32 cellular contexts compared by ENCODE assay signal in genomic region chr1:184811439-184812111, GRCh38. TPM values are rescaled to one million over a fixed set of nuclear protein-coding genes. Genes with fewer than 3 reads are reported as not detected.
DNase-seq lines count a peak whose midpoint lies in the region; ATAC-seq and TF ChIP-seq lines count a peak whose summit lies in the region.
"Had no signal": no experiment of that assay in that cellular context is flagged by ENCODE, and none has a peak within 500 bp of the region (broad histone marks: within the 10 kb centered on the region; RNA-seq: fewer than 3 reads in every experiment).

No MANE protein-coding gene starts in this region.

- no peak for TF ChIP-seq EP300 in sigmoid colon (IDR thresholded peaks at IDR 0.05)
- TF ChIP-seq EP300 in transverse colon (IDR thresholded peaks at IDR 0.05; ENCODE audit: low read depth): no peak

- H3K4me1 ChIP-seq in left ventricle myocardium inferior (peaks cover 24% of the 10 kb centered on the region), sigmoid colon (peaks cover 0 to 49% (median 37%) of the 10 kb centered on the region in 4 donors), transverse colon (peaks cover 0 to 16% (median 3%) of the 10 kb centered on the region in 4 donors)

- no peaks in the 10 kb centered on the region for H3K27me3 Mint-ChIP-seq in central memory CD8-positive, alpha-beta T cell
- H3K27me3 Mint-ChIP-seq: activated naive CD4-positive, alpha-beta T cell treated with anti-CD3 and anti-CD28 coated beads, Interleukin-2, amount 50 U/mL, for 24 hours; B cell; stimulated activated naive CD8-positive, alpha-beta T cell treated with anti-CD3 and anti-CD28 coated beads, Interleukin-15, amount 100 ng/mL, for 72 hours had no signal

- no peaks in the 10 kb centered on the region for H3K27me3 ChIP-seq in left ventricle myocardium inferior (ENCODE audit: low read depth)
- H3K27me3 ChIP-seq in sigmoid colon: no peaks in the 10 kb centered on the region
- H3K27me3 ChIP-seq in transverse colon: no peaks in the 10 kb centered on the region
- H3K27me3 ChIP-seq: spleen, upper lobe of left lung had no signal

- no peaks in the 10 kb centered on the region for H3K4me1 Mint-ChIP-seq in central memory CD8-positive, alpha-beta T cell
- H3K4me1 Mint-ChIP-seq: activated naive CD4-positive, alpha-beta T cell treated with anti-CD3 and anti-CD28 coated beads, Interleukin-2, amount 50 U/mL, for 24 hours; B cell; nephron progenitor cell; stimulated activated naive CD8-positive, alpha-beta T cell treated with anti-CD3 and anti-CD28 coated beads, Interleukin-15, amount 100 ng/mL, for 72 hours had no signal

- H3K27ac ChIP-seq in left ventricle myocardium inferior (replicated peaks) (peak overlapping the region; percentile 74), sigmoid colon (peak overlapping the region; percentile 68 to 81 (median 74)), transverse colon (peak overlapping the region; percentile 39 to 78 (median 63))
- H3K27ac ChIP-seq: spleen, upper lobe of left lung, WERI-Rb-1 had no signal

- H3K9me3 Mint-ChIP-seq in central memory CD8-positive, alpha-beta T cell: no peaks in the 10 kb centered on the region
- H3K9me3 Mint-ChIP-seq: activated naive CD4-positive, alpha-beta T cell treated with anti-CD3 and anti-CD28 coated beads, Interleukin-2, amount 50 U/mL, for 24 hours; CD8-positive, alpha-beta T cell; stimulated activated naive CD8-positive, alpha-beta T cell treated with anti-CD3 and anti-CD28 coated beads, Interleukin-15, amount 100 ng/mL, for 72 hours had no signal

- H3K9me3 ChIP-seq in left ventricle myocardium inferior (replicated peaks) (no peaks in the 10 kb centered on the region), sigmoid colon (no peaks in the 10 kb centered on the region), transverse colon (no peaks in the 10 kb centered on the region)
- H3K9me3 ChIP-seq: upper lobe of left lung had no signal

- peaks cover 67% of the 10 kb centered on the region for H3K36me3 ChIP-seq in left ventricle myocardium inferior
- H3K36me3 ChIP-seq in sigmoid colon: peaks cover 0 to 39% (median 6%) of the 10 kb centered on the region in 4 donors
- H3K36me3 ChIP-seq in transverse colon: no peaks in the 10 kb centered on the region
- H3K36me3 ChIP-seq: upper lobe of left lung, WERI-Rb-1 had no signal

- TF ChIP-seq POLR2A in sigmoid colon (IDR thresholded peaks at IDR 0.05) (no peak), transverse colon (IDR thresholded peaks at IDR 0.05) (no peak)

- no peak for ATAC-seq in central memory CD8-positive, alpha-beta T cell (replicated peaks; ENCODE audit: extremely low read depth, poor library complexity, severe bottlenecking)
- ATAC-seq in HG02885 (IDR thresholded peaks at IDR 0.05; ENCODE audit: poor library complexity, unreplicated experiment): no peak
- ATAC-seq: CD8-positive, alpha-beta T cell; PC-3; stimulated activated naive CD8-positive, alpha-beta T cell treated with anti-CD3 and anti-CD28 coated beads, Interleukin-15, amount 100 ng/mL, for 72 hours had no signal

- in situ Hi-C loops in transverse colon (cut with MboI; ENCODE audit: low pct_ligation_motif_present in 1 of 4, low pct_unique_long_range_greater_than_20kb in 1 of 4, low sequenced_read_pairs in 3 of 4): loop anchor here (25.0 kb wide), 2 partner anchors 351 to 876 kb away; partner anchors contain the start of genes SWT1 (in 3 of the 4) and TRMT1L (in 3 of the 4)
- in situ Hi-C loops in KBM-7 (cut with MboI; ENCODE audit: low pct_unique_long_range_greater_than_20kb, low sequenced_read_pairs): no loop called here

- H3K4me3 ChIP-seq in left ventricle myocardium inferior: peak overlapping the region; percentile 7
- H3K4me3 ChIP-seq in sigmoid colon: no peak overlapping the region
- no peak overlapping the region for H3K4me3 ChIP-seq in transverse colon
- H3K4me3 ChIP-seq: spleen, upper lobe of left lung had no signal

- no peak for TF ChIP-seq CTCF in left ventricle myocardium inferior (IDR thresholded peaks at IDR 0.05; ENCODE audit: borderline replicate concordance)
- no peak for TF ChIP-seq CTCF in sigmoid colon (IDR thresholded peaks at IDR 0.05)
- TF ChIP-seq CTCF in transverse colon (IDR thresholded peaks at IDR 0.05): no peak

- H3K4me3 Mint-ChIP-seq in central memory CD8-positive, alpha-beta T cell: no peak overlapping the region
- H3K4me3 Mint-ChIP-seq: activated naive CD4-positive, alpha-beta T cell treated with anti-CD3 and anti-CD28 coated beads, Interleukin-2, amount 50 U/mL, for 24 hours; B cell; CD8-positive, alpha-beta T cell; nephron progenitor cell; stimulated activated naive CD8-positive, alpha-beta T cell treated with anti-CD3 and anti-CD28 coated beads, Interleukin-15, amount 100 ng/mL, for 72 hours had no signal

- peaks cover 29% of the 10 kb centered on the region for H3K36me3 Mint-ChIP-seq in central memory CD8-positive, alpha-beta T cell (ENCODE audit: insufficient read depth)
- H3K36me3 Mint-ChIP-seq: activated naive CD4-positive, alpha-beta T cell treated with anti-CD3 and anti-CD28 coated beads, Interleukin-2, amount 50 U/mL, for 24 hours; CD8-positive, alpha-beta T cell had no signal

- H3K27ac Mint-ChIP-seq in central memory CD8-positive, alpha-beta T cell (ENCODE audit: low read depth): peak overlapping the region; percentile 61
- H3K27ac Mint-ChIP-seq: activated naive CD4-positive, alpha-beta T cell treated with anti-CD3 and anti-CD28 coated beads, Interleukin-2, amount 50 U/mL, for 24 hours; B cell; CD8-positive, alpha-beta T cell; nephron progenitor cell; stimulated activated naive CD8-positive, alpha-beta T cell treated with anti-CD3 and anti-CD28 coated beads, Interleukin-15, amount 100 ng/mL, for 72 hours had no signal

- intact Hi-C loops in left ventricle myocardium inferior (cut with micrococcal nuclease): no loop called here
- intact Hi-C loops in sigmoid colon (cut with DNase I): no loop called here
- intact Hi-C loops in transverse colon (cut with DNase I; ENCODE audit: low total_unique reads): no loop called here

- no peak for DNase-seq in central memory CD8-positive, alpha-beta T cell (ENCODE audit: low spot score in 2 of 2)
- DNase-seq in left ventricle myocardium inferior (peak; percentile 47), sigmoid colon (peak; percentile 81), transverse colon (no peak), mesenteric fat pad (ENCODE audit: low spot score) (no peak), KBM-7 (no peak)
- DNase-seq: activated CD4-positive, alpha-beta T cell treated with anti-CD3 and anti-CD28 coated beads for 48 hours; amygdala; CD8-positive, alpha-beta T cell; effector memory CD4-positive, alpha-beta T cell; HCEC 1CT; head of caudate nucleus; kidney; MM.1S; NCI-H1930; NCI-H2171 treated with DMSO at 0.1 percent for 48 hours; NCI-H510A treated with DMSO at 0.1 percent for 48 hours; nephron progenitor cell; NK-92 treated with Interleukin-12 subunit alpha and Interleukin-12 subunit beta, amount 100 ng/mL, for 24 hours; PC-3; retina; SHP77; spleen; stimulated activated CD4-positive, alpha-beta T cell treated with anti-CD3 and anti-CD28 coated beads, Interleukin-2, amount 100 ng/mL, for 24 hours; stimulated activated CD8-positive, alpha-beta memory T cell treated with anti-CD3 and anti-CD28 coated beads, Interleukin-4, amount 100 ng/mL, for 48 hours; stimulated activated naive CD8-positive, alpha-beta T cell treated with anti-CD3 and anti-CD28 coated beads, Interleukin-15, amount 100 ng/mL, for 72 hours; T-helper 9 cell; WERI-Rb-1 had no signal

- 92 to 97% methylated on average over 19 of the region's 19 CpGs for WGBS in sigmoid colon, 2 donors
- WGBS in transverse colon (ENCODE audit: low coverage in 1 of 2), 2 donors: 84 to 94% methylated on average over 3 to 19 of the region's 19 CpGs

RNA-seq across cellular contexts. Expression of gene EDEM3, which starts 56.9 kb away (rescaled TPM):
- total RNA-seq in left ventricle myocardium inferior (16.9 TPM), sigmoid colon (10 to 100 TPM; 21.4 to 29.3 (median 25.6) TPM), transverse colon (10 to 100 TPM; 28.1 to 57.0 (median 42.7) TPM), mesenteric fat pad (39.7 TPM)
- polyA plus RNA-seq in sigmoid colon: 10 to 100 TPM in 1 of 3 donors, 1 to 10 TPM in 2; 8.4 to 16.4 (median 9.5) TPM

Comparison
In these comparisons a context has a peak if more than half of its experiments do, and no peak if none do; other contexts are left out.
1. DNase-seq: peak in left ventricle myocardium inferior (single experiment) and sigmoid colon (single experiment); none in central memory CD8-positive, alpha-beta T cell (0 of 2), transverse colon (single experiment), mesenteric fat pad (single experiment) and KBM-7 (single experiment).
2. Peak in every context shown above with its lines, with median percentiles within 50 percentile points of each other: H3K27ac ChIP-seq.